ENCODE assay signal across 18 cellular contexts in the genomic region with DNA sequence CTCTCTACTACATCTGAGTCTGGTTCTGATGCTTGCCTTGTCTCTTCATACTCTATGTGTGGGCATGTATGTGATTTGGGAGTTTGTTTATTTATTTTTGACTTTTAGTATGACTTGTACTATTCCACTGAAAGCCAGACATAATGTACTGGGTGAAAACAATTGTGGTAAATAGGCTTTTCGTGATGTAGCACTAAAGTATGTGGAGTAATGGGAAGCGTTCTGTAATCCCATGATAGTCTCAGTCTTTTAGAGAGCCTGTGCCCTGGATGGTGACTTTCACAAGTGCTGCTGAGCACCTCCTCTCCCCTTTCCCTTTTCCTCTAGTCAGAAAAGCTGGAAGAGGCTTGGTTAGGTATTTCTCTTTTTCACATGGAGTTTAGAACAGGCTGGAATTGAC.
"Had no signal": no experiment of that assay in that cellular context is flagged by ENCODE, and none has a peak within 500 bp of the region (broad histone marks: within the 10 kb centered on the region; RNA-seq: fewer than 3 reads in every experiment).

No MANE protein-coding gene starts in this region.

- H3K27ac Mint-ChIP-seq: activated CD4-positive, alpha-beta memory T cell treated with anti-CD3 and anti-CD28 coated beads, Interleukin-2, amount 10 ng/mL, durations not matched to agents 7 days and 5 days; activated CD8-positive, alpha-beta memory T cell treated with anti-CD3 and anti-CD28 coated beads, Interleukin-2, amount 10 ng/mL, durations not matched to agents 7 days and 5 days; activated naive CD4-positive, alpha-beta T cell treated with anti-CD3 and anti-CD28 coated beads for 36 hours; activated T-helper 2 cell treated with anti-CD3 and anti-CD28 coated beads, Interferon-gamma antibody, Interleukin-2, Interleukin-4, amounts not matched to agents 10 μg/mL and 5 μg/mL and 100 μg/mL, durations not matched to agents 14 hours and 24 hours and 36 hours; immature natural killer cell; nephron progenitor cell had no signal

- H3K4me1 ChIP-seq: prostate gland, right atrium auricular region, tibial artery had no signal

- FAIRE-seq: urothelium cell line had no signal

- H3K4me3 Mint-ChIP-seq: activated CD4-positive, alpha-beta memory T cell treated with anti-CD3 and anti-CD28 coated beads, Interleukin-2, amount 10 ng/mL, durations not matched to agents 7 days and 5 days; activated CD8-positive, alpha-beta memory T cell treated with anti-CD3 and anti-CD28 coated beads, Interleukin-2, amount 10 ng/mL, durations not matched to agents 7 days and 5 days; activated naive CD4-positive, alpha-beta T cell treated with anti-CD3 and anti-CD28 coated beads for 36 hours; immature natural killer cell; nephron progenitor cell had no signal

- H3K27ac ChIP-seq: cardiac muscle cell, dorsolateral prefrontal cortex, prostate gland, right atrium auricular region, tibial artery had no signal

- H3K9me3 Mint-ChIP-seq: activated CD4-positive, alpha-beta memory T cell treated with anti-CD3 and anti-CD28 coated beads, Interleukin-2, amount 10 ng/mL, durations not matched to agents 7 days and 5 days; activated T-helper 2 cell treated with anti-CD3 and anti-CD28 coated beads, Interferon-gamma antibody, Interleukin-2, Interleukin-4, amounts not matched to agents 10 μg/mL and 5 μg/mL and 100 μg/mL, durations not matched to agents 14 hours and 24 hours and 36 hours had no signal

- H3K9me3 ChIP-seq: prostate gland, right atrium auricular region, tibial artery had no signal

- H3K36me3 ChIP-seq: cardiac muscle cell, prostate gland, right atrium auricular region, tibial artery had no signal

- H3K27me3 ChIP-seq: cardiac muscle cell, right atrium auricular region, tibial artery had no signal

- H3K4me1 Mint-ChIP-seq: activated CD4-positive, alpha-beta memory T cell treated with anti-CD3 and anti-CD28 coated beads, Interleukin-2, amount 10 ng/mL, durations not matched to agents 7 days and 5 days; activated CD8-positive, alpha-beta memory T cell treated with anti-CD3 and anti-CD28 coated beads, Interleukin-2, amount 10 ng/mL, durations not matched to agents 7 days and 5 days; immature natural killer cell; nephron progenitor cell had no signal

- DNase-seq: activated CD4-positive, alpha-beta memory T cell treated with anti-CD3 and anti-CD28 coated beads, Interleukin-2, amount 10 ng/mL, durations not matched to agents 7 days and 5 days; activated CD4-positive, alpha-beta T cell treated with anti-CD3 and anti-CD28 coated beads for 48 hours; activated CD4-positive, CD25-positive, alpha-beta regulatory T cell; activated CD8-positive, alpha-beta memory T cell treated with anti-CD3 and anti-CD28 coated beads, Interleukin-2, amount 10 ng/mL, durations not matched to agents 7 days and 5 days; activated naive CD4-positive, alpha-beta T cell treated with anti-CD3 and anti-CD28 coated beads for 36 hours; dorsolateral prefrontal cortex; immature natural killer cell; left ventricle myocardium superior; nephron progenitor cell; stimulated activated CD4-positive, alpha-beta T cell treated with anti-CD3 and anti-CD28 coated beads, Interleukin-2, amount 100 ng/mL, for 24 hours; stimulated activated naive CD8-positive, alpha-beta T cell treated with anti-CD3 and anti-CD28 coated beads, Interleukin-15, Interleukin-2, amounts not matched to agents 100 U/mL and 50 U/mL, for 24 hours; substantia nigra; tibial artery had no signal

- H3K4me3 ChIP-seq: cardiac muscle cell, dorsolateral prefrontal cortex, prostate gland, right atrium auricular region, tibial artery had no signal

- ATAC-seq: activated CD8-positive, alpha-beta memory T cell treated with anti-CD3 and anti-CD28 coated beads, Interleukin-2, amount 10 ng/mL, durations not matched to agents 7 days and 5 days; left ventricle myocardium superior; stimulated activated naive CD8-positive, alpha-beta T cell treated with anti-CD3 and anti-CD28 coated beads, Interleukin-15, Interleukin-2, amounts not matched to agents 100 U/mL and 50 U/mL, for 24 hours had no signal

- H3K36me3 Mint-ChIP-seq: activated CD8-positive, alpha-beta memory T cell treated with anti-CD3 and anti-CD28 coated beads, Interleukin-2, amount 10 ng/mL, durations not matched to agents 7 days and 5 days; immature natural killer cell had no signal
